Comparison of ENCODE assay signal across 8 cellular contexts in the genomic region with DNA sequence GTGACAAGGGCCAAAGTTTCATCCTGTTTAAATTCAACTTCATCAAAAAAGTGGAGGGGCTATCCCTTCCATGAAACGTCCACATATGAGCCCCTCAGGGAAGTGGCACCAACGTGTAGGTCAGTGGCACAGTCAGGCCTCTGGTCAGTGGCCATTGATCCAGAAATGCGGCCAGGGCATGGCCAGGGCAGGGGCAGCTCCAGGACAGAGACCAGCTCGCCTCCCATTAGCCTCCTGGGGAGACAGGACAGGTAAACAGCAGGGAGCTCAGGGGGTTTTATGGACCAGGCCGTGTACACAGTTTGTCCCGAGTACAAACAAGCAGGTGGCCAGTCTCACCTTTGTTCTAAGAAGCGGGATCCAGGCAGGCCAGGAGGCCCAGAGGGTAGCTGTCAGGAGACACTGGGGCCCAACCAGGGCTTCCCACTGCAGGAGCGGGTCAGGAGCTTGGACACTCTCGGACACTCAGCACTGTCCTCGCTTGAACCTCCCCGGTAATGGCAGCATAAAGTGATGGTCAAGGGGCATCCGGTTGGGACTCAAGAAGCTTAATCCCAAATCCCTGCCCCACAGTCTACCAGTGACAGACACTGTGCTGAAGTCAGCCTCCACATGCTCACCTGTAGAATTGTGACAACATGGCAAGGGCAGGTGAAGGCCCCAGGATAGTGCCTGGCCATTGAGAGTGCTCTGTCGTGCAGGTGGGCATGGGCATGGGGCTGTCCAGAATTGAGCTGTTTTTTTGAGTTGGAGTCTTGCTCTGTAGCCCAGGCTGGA.
DNase-seq lines count a peak whose midpoint lies in the region; ATAC-seq lines count a peak whose summit lies in the region.

No MANE protein-coding gene starts in this region.

- peak overlapping the region; percentile 75 for H3K27ac ChIP-seq in rectal smooth muscle tissue (ENCODE audit: low read depth, low read length)

- H3K27me3 ChIP-seq in rectal smooth muscle tissue (ENCODE audit: control insufficient read depth, insufficient read depth, low read length), result no peaks in the 10 kb centered on the region

- ATAC-seq in GM18907 (IDR thresholded peaks at IDR 0.05; ENCODE audit: unreplicated experiment) (peak; percentile 7), esophagus mucosa (peak; percentile 13)

- DNase-seq in NCI-H69 (lab: John Stamatoyannopoulos, UW), result peak; percentile 73
- no peak for DNase-seq in stimulated activated CD4-positive, alpha-beta T cell treated with anti-CD3 and anti-CD28 coated beads, Interleukin-1b, Interleukin-23, amount 100 ng/mL, for 48 hours
- DNase-seq in stimulated activated CD4-positive, alpha-beta T cell treated with anti-CD3 and anti-CD28 coated beads, Interleukin-4, amount 100 ng/mL, for 24 hours, result no peak
- DNase-seq in ureter (ENCODE audit: low spot score), result no peak
- DNase-seq in NCI-H526 treated with DMSO at 0.1 percent for 48 hours (lab: John Stamatoyannopoulos, UW), result no peak

- no peak overlapping the region for H3K4me3 ChIP-seq in rectal smooth muscle tissue (ENCODE audit: low read length)

- no peak overlapping the region for H3K9ac ChIP-seq in rectal smooth muscle tissue (ENCODE audit: low read length)

- H3K36me3 ChIP-seq in rectal smooth muscle tissue (ENCODE audit: control insufficient read depth, insufficient read depth, low read length), result no peaks in the 10 kb centered on the region

- peaks cover 20% of the 10 kb centered on the region for H3K4me1 ChIP-seq in rectal smooth muscle tissue (ENCODE audit: control insufficient read depth, insufficient read depth, low read length)
